26 cellular contexts compared by ENCODE assay signal in the genomic region with DNA sequence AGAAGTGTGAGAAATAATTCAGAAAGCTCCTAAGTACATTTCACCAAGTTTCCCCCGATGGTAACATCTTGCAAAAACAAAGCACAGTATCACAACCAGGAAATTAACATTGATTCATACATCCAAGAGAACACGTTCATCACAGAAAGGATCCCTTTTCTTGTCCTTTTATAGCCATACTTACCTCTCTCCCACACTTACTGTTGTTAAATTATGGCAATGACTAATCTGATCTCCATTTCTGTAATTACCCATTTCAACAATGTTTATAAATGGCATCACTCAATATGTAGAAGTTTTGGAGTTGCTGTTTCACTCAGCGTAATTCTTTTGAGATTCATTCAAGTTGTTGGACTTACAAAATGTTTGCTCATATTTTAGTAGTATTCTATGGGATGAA.
DNase-seq lines count a peak whose midpoint lies in the region; FAIRE-seq and TF ChIP-seq lines count a peak whose summit lies in the region.
"Had no signal": no experiment of that assay in that cellular context is flagged by ENCODE, and none has a peak within 500 bp of the region (broad histone marks: within the 10 kb centered on the region; RNA-seq: fewer than 3 reads in every experiment).

No MANE protein-coding gene starts in this region.

- intact Hi-C loops in CD14-positive monocyte (cut with micrococcal nuclease) = no loop called here
- intact Hi-C loops in left ventricle myocardium inferior (cut with micrococcal nuclease) = no loop called here

- H3K4me2 ChIP-seq in astrocyte (ENCODE audit: low read length) (no peak overlapping the region), neural progenitor cell (no peak overlapping the region)
- H3K4me2 ChIP-seq: A549, BLaER1 had no signal

- H3K27me3 Mint-ChIP-seq in astrocyte (ENCODE audit: low read depth, unreplicated experiment) = no peaks in the 10 kb centered on the region
- H3K27me3 Mint-ChIP-seq in CD14-positive monocyte (ENCODE audit: low read depth in 3 of 3) = no peaks in the 10 kb centered on the region
- H3K27me3 Mint-ChIP-seq in neural progenitor cell (ENCODE audit: insufficient read depth, low read depth) = no peaks in the 10 kb centered on the region
- H3K27me3 Mint-ChIP-seq: CD4-positive, alpha-beta T cell; CD8-positive, alpha-beta memory T cell had no signal

- H3K9me3 ChIP-seq in astrocyte (ENCODE audit: insufficient read depth, low read depth, low read length) = no peaks in the 10 kb centered on the region
- no peaks in the 10 kb centered on the region for H3K9me3 ChIP-seq in neural progenitor cell (ENCODE audit: low read depth)
- H3K9me3 ChIP-seq in left ventricle myocardium inferior (replicated peaks) = peaks cover 2% of the 10 kb centered on the region
- H3K9me3 ChIP-seq: A549, BLaER1 had no signal

- no peaks in the 10 kb centered on the region for H3F3A ChIP-seq in neural progenitor cell (ENCODE audit: low read depth)

- H3K9ac ChIP-seq in astrocyte (ENCODE audit: low read length) = no peak overlapping the region
- no peak overlapping the region for H3K9ac ChIP-seq in neural progenitor cell
- H3K9ac ChIP-seq: BLaER1 had no signal

- no peaks in the 10 kb centered on the region for H3K4me1 Mint-ChIP-seq in astrocyte (ENCODE audit: low read depth, unreplicated experiment)
- H3K4me1 Mint-ChIP-seq in CD14-positive monocyte = no peaks in the 10 kb centered on the region
- H3K4me1 Mint-ChIP-seq in neural progenitor cell = no peaks in the 10 kb centered on the region
- H3K4me1 Mint-ChIP-seq: CD8-positive, alpha-beta memory T cell had no signal

- H3K4me3 Mint-ChIP-seq in astrocyte (ENCODE audit: unreplicated experiment) = no peak overlapping the region
- H3K4me3 Mint-ChIP-seq in CD14-positive monocyte = no peak overlapping the region
- no peak overlapping the region for H3K4me3 Mint-ChIP-seq in neural progenitor cell
- H3K4me3 Mint-ChIP-seq: CD4-positive, alpha-beta T cell; CD8-positive, alpha-beta memory T cell had no signal

- peak; percentile 17 for DNase-seq in AG10803 (ENCODE audit: low read depth)
- DNase-seq in H4 (ENCODE audit: low spot score) = peak; percentile 18
- peak; percentile 59 for DNase-seq in M059J (ENCODE audit: low read depth)
- peak; percentile 52 for DNase-seq in astrocyte (ENCODE audit: low read depth)
- no peak for DNase-seq in CD14-positive monocyte (ENCODE audit: low spot score)
- no peak for DNase-seq in NK-92 treated with Interleukin-12 subunit alpha and Interleukin-12 subunit beta, amount 100 ng/mL, for 24 hours (lab: John Stamatoyannopoulos, UW)
- DNase-seq in neural progenitor cell (ENCODE audit: low spot score) = no peak
- no peak for DNase-seq in left ventricle myocardium inferior
- DNase-seq: BE2C; C1 segment of cervical spinal cord; CD4-positive, alpha-beta T cell; CD8-positive, alpha-beta memory T cell; COR-L47; DMS 273 treated with DMSO at 0.1 percent for 48 hours; DMS153; DMS53; DMS79; DND-41; EL; GDM1 had no signal

- H3K4me3 ChIP-seq in AG10803 (ENCODE audit: low read length) (no peak overlapping the region), astrocyte (ENCODE audit: insufficient read depth, low read depth, low read length) (no peak overlapping the region), neural progenitor cell (no peak overlapping the region), left ventricle myocardium inferior (no peak overlapping the region)
- H3K4me3 ChIP-seq: A549, BLaER1 had no signal

- H3K27ac Mint-ChIP-seq in astrocyte (ENCODE audit: unreplicated experiment) = no peak overlapping the region
- H3K27ac Mint-ChIP-seq in CD14-positive monocyte = no peak overlapping the region
- no peak overlapping the region for H3K27ac Mint-ChIP-seq in neural progenitor cell
- H3K27ac Mint-ChIP-seq: CD4-positive, alpha-beta T cell; CD8-positive, alpha-beta memory T cell had no signal

- H3K9me3 Mint-ChIP-seq in astrocyte (ENCODE audit: unreplicated experiment) = peaks cover 9% of the 10 kb centered on the region
- peaks cover 2 to 7% (median 5%) of the 10 kb centered on the region in 7 donors for H3K9me3 Mint-ChIP-seq in CD14-positive monocyte
- peaks cover 5% of the 10 kb centered on the region for H3K9me3 Mint-ChIP-seq in neural progenitor cell

- H4K20me1 ChIP-seq in astrocyte (ENCODE audit: insufficient read depth, low read length) (no peaks in the 10 kb centered on the region), neural progenitor cell (ENCODE audit: low read depth) (no peaks in the 10 kb centered on the region)
- H4K20me1 ChIP-seq: BLaER1 had no signal

- no peak for FAIRE-seq in astrocyte (lab: Jason Lieb, UNC)
- FAIRE-seq: A549, GM12891, GM18507, GM19239 had no signal

- H3K79me2 ChIP-seq in astrocyte (ENCODE audit: insufficient read depth, low read length) (no peaks in the 10 kb centered on the region), neural progenitor cell (ENCODE audit: low read depth) (no peaks in the 10 kb centered on the region)

- H3K27me3 ChIP-seq in astrocyte (ENCODE audit: insufficient read depth, low read length) (no peaks in the 10 kb centered on the region), neural progenitor cell (no peaks in the 10 kb centered on the region), left ventricle myocardium inferior (ENCODE audit: low read depth) (no peaks in the 10 kb centered on the region)
- H3K27me3 ChIP-seq: BE2C, BLaER1 had no signal

- H3K27ac ChIP-seq in astrocyte (ENCODE audit: low read depth, low read length) (no peak overlapping the region), neural progenitor cell (no peak overlapping the region), left ventricle myocardium inferior (replicated peaks) (no peak overlapping the region)
- H3K27ac ChIP-seq: 22Rv1, A549, BLaER1 had no signal

- H3K36me3 ChIP-seq in astrocyte (ENCODE audit: insufficient read depth, low read length) = no peaks in the 10 kb centered on the region
- no peaks in the 10 kb centered on the region for H3K36me3 ChIP-seq in neural progenitor cell
- H3K36me3 ChIP-seq in left ventricle myocardium inferior = no peaks in the 10 kb centered on the region
- H3K36me3 ChIP-seq: BE2C, BLaER1 had no signal

- no peaks in the 10 kb centered on the region for H3K4me1 ChIP-seq in astrocyte (ENCODE audit: insufficient read depth, low read length)
- no peaks in the 10 kb centered on the region for H3K4me1 ChIP-seq in neural progenitor cell
- H3K4me1 ChIP-seq in left ventricle myocardium inferior = no peaks in the 10 kb centered on the region
- H3K4me1 ChIP-seq: A549, BE2C, BLaER1 had no signal

- TF ChIP-seq CTCF in AG10803 (conservative IDR thresholded peaks at IDR 0.05; ENCODE audit: low read length) (no peak), astrocyte (IDR thresholded peaks at IDR 0.05; ENCODE audit: insufficient read depth, low read depth, low read length) (no peak), CD14-positive monocyte (IDR thresholded peaks at IDR 0.05) (no peak), neural progenitor cell (IDR thresholded peaks at IDR 0.05) (no peak), left ventricle myocardium inferior (IDR thresholded peaks at IDR 0.05; ENCODE audit: borderline replicate concordance) (no peak)

- H2AFZ ChIP-seq in astrocyte (ENCODE audit: low read depth, low read length) = no peak overlapping the region
- no peak overlapping the region for H2AFZ ChIP-seq in neural progenitor cell (replicated peaks)

- H3K36me3 Mint-ChIP-seq in astrocyte (ENCODE audit: low read depth, unreplicated experiment) = peaks cover 2% of the 10 kb centered on the region
- no peaks in the 10 kb centered on the region for H3K36me3 Mint-ChIP-seq in CD14-positive monocyte
- no peaks in the 10 kb centered on the region for H3K36me3 Mint-ChIP-seq in neural progenitor cell
- H3K36me3 Mint-ChIP-seq: CD8-positive, alpha-beta memory T cell had no signal

Comparison
In these comparisons a context has a peak if more than half of its experiments do, and no peak if none do; other contexts are left out.
1. DNase-seq: peak in AG10803 (single experiment), H4 (single experiment), M059J (single experiment) and astrocyte (single experiment); none in CD14-positive monocyte (single experiment), NK-92 treated with Interleukin-12 subunit alpha and Interleukin-12 subunit beta, amount 100 ng/mL, for 24 hours (single experiment), neural progenitor cell (single experiment) and left ventricle myocardium inferior (single experiment).